Comparison of ENCODE assay signal across 24 cellular contexts in the genomic region with DNA sequence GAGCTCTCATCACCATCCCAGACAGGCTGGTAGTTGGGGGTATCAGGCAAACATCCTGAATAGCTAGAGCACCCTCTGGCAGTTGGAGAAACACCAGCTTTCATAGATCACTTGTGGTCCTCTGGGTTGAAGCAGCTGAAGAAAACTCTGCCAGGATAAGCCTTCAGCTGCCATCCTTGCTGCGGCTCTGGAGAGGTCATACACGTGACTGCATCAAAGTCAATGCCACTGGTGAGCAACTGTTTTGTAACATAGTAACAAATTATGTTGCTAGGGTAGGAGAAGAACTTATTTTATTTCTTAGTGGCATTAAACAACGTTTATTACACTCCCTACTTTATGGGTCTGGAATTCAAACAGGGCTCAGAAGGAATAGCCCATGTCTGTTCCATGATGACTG. TPM values are rescaled to one million over a fixed set of nuclear protein-coding genes. Genes with fewer than 3 reads are reported as not detected.
DNase-seq lines count a peak whose midpoint lies in the region; ATAC-seq and TF ChIP-seq lines count a peak whose summit lies in the region.
"Had no signal": no experiment of that assay in that cellular context is flagged by ENCODE, and none has a peak within 500 bp of the region (broad histone marks: within the 10 kb centered on the region; RNA-seq: fewer than 3 reads in every experiment).

No MANE protein-coding gene starts in this region.

- H3K27ac ChIP-seq in psoas muscle: peak overlapping the region; percentile 25
- no peak overlapping the region for H3K27ac ChIP-seq in WERI-Rb-1
- H3K27ac ChIP-seq: A549, SJSA1 had no signal

- H3K4me3 Mint-ChIP-seq in activated CD4-positive, alpha-beta memory T cell treated with anti-CD3 and anti-CD28 coated beads, Interleukin-2, amount 10 ng/mL, durations not matched to agents 7 days and 5 days: no peak overlapping the region
- H3K4me3 Mint-ChIP-seq: CD4-positive, alpha-beta memory T cell had no signal

- ATAC-seq in psoas muscle (peak; percentile 78 to 85 (median 84)), GM21619 (IDR thresholded peaks at IDR 0.05; ENCODE audit: unreplicated experiment) (no peak)
- ATAC-seq: A549, Panc1 had no signal

- no peaks in the 10 kb centered on the region for H3K4me1 Mint-ChIP-seq in activated CD4-positive, alpha-beta memory T cell treated with anti-CD3 and anti-CD28 coated beads, Interleukin-2, amount 10 ng/mL, durations not matched to agents 7 days and 5 days
- H3K4me1 Mint-ChIP-seq: CD4-positive, alpha-beta memory T cell had no signal

- H3K27me3 ChIP-seq in psoas muscle (ENCODE audit: insufficient read depth in 3 of 3, low read length in 2 of 3) (no peaks in the 10 kb centered on the region), WERI-Rb-1 (ENCODE audit: insufficient read depth, low read depth, severe bottlenecking) (no peaks in the 10 kb centered on the region)
- H3K27me3 ChIP-seq: SJSA1 had no signal

- CTCF ChIA-PET in activated CD4-positive, alpha-beta memory T cell treated with anti-CD3 and anti-CD28 coated beads, Interleukin-2, amount 10 ng/mL, durations not matched to agents 7 days and 5 days (lab: Charles Lee): interaction anchor here (1.4 kb wide), 1 partner anchor 10 kb away, joined by 3 read pairs; no protein-coding TSS in a partner anchor

- H3K27me3 Mint-ChIP-seq in activated CD4-positive, alpha-beta memory T cell treated with anti-CD3 and anti-CD28 coated beads, Interleukin-2, amount 10 ng/mL, durations not matched to agents 7 days and 5 days: peaks cover 15% of the 10 kb centered on the region

- no peak overlapping the region for H3K27ac Mint-ChIP-seq in activated CD4-positive, alpha-beta memory T cell treated with anti-CD3 and anti-CD28 coated beads, Interleukin-2, amount 10 ng/mL, durations not matched to agents 7 days and 5 days
- H3K27ac Mint-ChIP-seq: CD4-positive, alpha-beta memory T cell had no signal

- WGBS in psoas muscle, 3 donors: 21 to 30% (median 22%) methylated on average over 3 of the region's 3 CpGs

- intact Hi-C loops in psoas muscle (cut with DNase I): loop anchor here in 1 of 2 donors (5.0 kb wide), 1 partner anchor 507 kb away; no protein-coding TSS in a partner anchor

- no peaks in the 10 kb centered on the region for H3K9me3 Mint-ChIP-seq in activated CD4-positive, alpha-beta memory T cell treated with anti-CD3 and anti-CD28 coated beads, Interleukin-2, amount 10 ng/mL, durations not matched to agents 7 days and 5 days
- H3K9me3 Mint-ChIP-seq: CD4-positive, alpha-beta memory T cell had no signal

- no peaks in the 10 kb centered on the region for H3K36me3 Mint-ChIP-seq in activated CD4-positive, alpha-beta memory T cell treated with anti-CD3 and anti-CD28 coated beads, Interleukin-2, amount 10 ng/mL, durations not matched to agents 7 days and 5 days (ENCODE audit: low read depth)
- H3K36me3 Mint-ChIP-seq: CD4-positive, alpha-beta memory T cell had no signal

- TF ChIP-seq CTCF in AG10803 (conservative IDR thresholded peaks at IDR 0.05; ENCODE audit: low read length): no peak
- no peak for TF ChIP-seq CTCF in psoas muscle (IDR thresholded peaks at IDR 0.05)
- TF ChIP-seq CTCF in WERI-Rb-1 (IDR thresholded peaks at IDR 0.05; ENCODE audit: low read depth, low read length): no peak

- H3K4me3 ChIP-seq in AG10803 (ENCODE audit: low read length) (no peak overlapping the region), psoas muscle (no peak overlapping the region), WERI-Rb-1 (ENCODE audit: low read depth, low read length) (no peak overlapping the region)
- H3K4me3 ChIP-seq: A549, SJSA1 had no signal

- peak; percentile 6 for DNase-seq in AG10803 (ENCODE audit: low read depth)
- peak; percentile 89 for DNase-seq in LHCN-M2 (ENCODE audit: low read depth)
- peak; percentile 5 for DNase-seq in fibroblast of peridontal ligament (ENCODE audit: extremely low read depth)
- DNase-seq in psoas muscle: peak; percentile 19 to 51
- DNase-seq in SKM-1 treated with dmso at 0.1 percent for 144 hours (lab: John Stamatoyannopoulos, UW; ENCODE audit: unreplicated experiment): no peak
- no peak for DNase-seq in activated CD4-positive, alpha-beta memory T cell treated with anti-CD3 and anti-CD28 coated beads, Interleukin-2, amount 10 ng/mL, durations not matched to agents 7 days and 5 days
- DNase-seq in WERI-Rb-1: no peak
- DNase-seq: C1 segment of cervical spinal cord; CD4-positive, alpha-beta memory T cell; COR-L47; DMS79; EL; GDM1; HCEC 1CT; IMR-90; KG1; MM.1S; NCI-H2029; NCI-H446 treated with DMSO at 0.1 percent for 48 hours; NCI-H526 had no signal

- peaks cover 21% of the 10 kb centered on the region for H3K4me1 ChIP-seq in psoas muscle
- H3K4me1 ChIP-seq: A549 had no signal

- no peaks in the 10 kb centered on the region for H3K36me3 ChIP-seq in psoas muscle (ENCODE audit: insufficient read depth in 1 of 2, low read depth in 1 of 2)
- H3K36me3 ChIP-seq in WERI-Rb-1: no peaks in the 10 kb centered on the region
- H3K36me3 ChIP-seq: SJSA1 had no signal

- H3K9me3 ChIP-seq in psoas muscle (no peaks in the 10 kb centered on the region), WERI-Rb-1 (ENCODE audit: severe bottlenecking) (no peaks in the 10 kb centered on the region)
- H3K9me3 ChIP-seq: A549, SJSA1 had no signal

- POLR2A ChIA-PET in activated CD4-positive, alpha-beta memory T cell treated with anti-CD3 and anti-CD28 coated beads, Interleukin-2, amount 10 ng/mL, durations not matched to agents 7 days and 5 days (lab: Charles Lee): no interaction called here

RNA-seq across cellular contexts. Expression of a gene that starts 19.2 kb away (rescaled TPM):
- total RNA-seq in LHCN-M2 (2014; rRNA removed): 6.3 and 10.4 TPM in 2 replicates
- 3.3 TPM for polyA plus RNA-seq in LHCN-M2 (2012)
- total RNA-seq in psoas muscle: 10 to 100 TPM in 3 of 4 donors, 1 to 10 TPM in 1; 3.5 to 17.0 (median 11.8) TPM
- polyA plus RNA-seq in psoas muscle: 1 to 10 TPM in 2 of 3 donors, under 1 TPM in 1; 0.91 to 6.3 (median 4.8) TPM
- total RNA-seq in activated CD4-positive, alpha-beta memory T cell treated with anti-CD3 and anti-CD28 coated beads, Interleukin-2, amount 10 ng/mL, durations not matched to agents 7 days and 5 days: 1 to 10 TPM; 4.7 to 6.1 TPM

RNA-seq across cellular contexts. Expression of a gene that starts 37.2 kb away (rescaled TPM):
- 44.4 and 48.6 TPM in 2 replicates for total RNA-seq in LHCN-M2 (2014; rRNA removed)
- polyA plus RNA-seq in LHCN-M2 (2012): 3.4 TPM
- under 1 TPM; 0.54 to 0.84 (median 0.72) TPM for total RNA-seq in psoas muscle
- under 1 TPM; 0.18 to 0.57 (median 0.49) TPM for polyA plus RNA-seq in psoas muscle
- total RNA-seq in activated CD4-positive, alpha-beta memory T cell treated with anti-CD3 and anti-CD28 coated beads, Interleukin-2, amount 10 ng/mL, durations not matched to agents 7 days and 5 days: 10 to 100 TPM; 82.1 to 83.5 TPM

Comparison
In these comparisons a context has a peak if more than half of its experiments do, and no peak if none do; other contexts are left out.
1. DNase-seq: peak in AG10803 (single experiment), LHCN-M2 (single experiment), fibroblast of peridontal ligament (single experiment) and psoas muscle (2 of 2); none in SKM-1 treated with dmso at 0.1 percent for 144 hours (single experiment), activated CD4-positive, alpha-beta memory T cell treated with anti-CD3 and anti-CD28 coated beads, Interleukin-2, amount 10 ng/mL, durations not matched to agents 7 days and 5 days (single experiment) and WERI-Rb-1 (single experiment).
2. RNA of a gene that starts 37.2 kb away (total RNA-seq): 82.1 to 83.5 TPM in activated CD4-positive, alpha-beta memory T cell treated with anti-CD3 and anti-CD28 coated beads, Interleukin-2, amount 10 ng/mL, durations not matched to agents 7 days and 5 days and 44.4 to 48.6 TPM in LHCN-M2; 0.54 to 0.84 TPM in psoas muscle; every median in the first group is over 10 times any median in the second.